14 cellular contexts compared by ENCODE assay signal in the genomic region with DNA sequence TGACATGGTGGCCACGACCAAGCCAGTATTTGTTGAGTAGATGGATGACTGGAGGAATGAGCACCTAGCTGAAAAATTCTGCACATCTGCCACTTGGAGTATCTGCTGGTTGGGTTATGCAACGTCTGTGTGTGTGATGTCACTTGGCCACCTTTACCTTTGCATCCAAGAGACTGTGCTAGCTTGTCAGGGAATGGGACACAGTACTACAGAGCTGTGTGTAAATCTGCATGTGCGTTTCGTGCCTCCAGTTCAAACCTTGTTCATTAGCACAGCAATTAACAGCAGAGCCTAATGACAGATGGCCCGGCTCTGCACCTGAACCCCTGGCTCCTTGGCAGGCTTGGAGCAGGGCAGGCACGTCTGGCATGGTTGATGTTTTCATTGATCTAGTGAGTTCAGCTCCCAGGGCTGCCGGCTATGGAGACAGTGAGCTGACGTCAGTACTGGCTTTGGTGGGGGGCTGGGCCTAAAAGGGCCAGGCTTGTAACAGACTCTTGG.
DNase-seq lines count a peak whose midpoint lies in the region; ATAC-seq and TF ChIP-seq lines count a peak whose summit lies in the region.
"Had no signal": no experiment of that assay in that cellular context is flagged by ENCODE, and none has a peak within 500 bp of the region (broad histone marks: within the 10 kb centered on the region; RNA-seq: fewer than 3 reads in every experiment).

No MANE protein-coding gene starts in this region.

- H3K4me1 ChIP-seq in mammary epithelial cell (ENCODE audit: insufficient read depth, low read length) = no peaks in the 10 kb centered on the region
- H3K4me1 ChIP-seq in right lobe of liver = peaks cover 0 to 20% (median 8%) of the 10 kb centered on the region in 4 donors
- no peaks in the 10 kb centered on the region for H3K4me1 ChIP-seq in CD4-positive, alpha-beta memory T cell (ENCODE audit: insufficient read depth, low read length)
- H3K4me1 ChIP-seq in right atrium auricular region = peaks cover 0 to 9% of the 10 kb centered on the region in 2 donors
- H3K4me1 ChIP-seq: upper lobe of left lung had no signal

- H4K20me1 ChIP-seq in mammary epithelial cell (ENCODE audit: insufficient read depth, low read length) = no peaks in the 10 kb centered on the region

- dilution Hi-C loops in mammary epithelial cell (cut with HindIII; ENCODE audit: low sequenced_read_pairs) = no loop called here

- H3K9me3 Mint-ChIP-seq in CD4-positive, alpha-beta memory T cell = no peaks in the 10 kb centered on the region

- H3K4me1 Mint-ChIP-seq in CD4-positive, alpha-beta memory T cell = no peaks in the 10 kb centered on the region

- TF ChIP-seq CTCF in mammary epithelial cell (conservative IDR thresholded peaks at IDR 0.05 in 1 of 2, IDR thresholded peaks at IDR 0.05 in 1 of 2; ENCODE audit: extremely low read depth in 1 of 2, insufficient read depth in 1 of 2, low read depth in 1 of 2, low read length in 2 of 2) = no peak
- peak in 1 of 4 donors; percentile 11 for TF ChIP-seq CTCF in right lobe of liver (IDR thresholded peaks at IDR 0.05)
- no peak for TF ChIP-seq CTCF in right atrium auricular region (IDR thresholded peaks at IDR 0.05)

- no peak overlapping the region for H2AFZ ChIP-seq in mammary epithelial cell (ENCODE audit: low read depth, low read length)

- H3K27me3 ChIP-seq in mammary epithelial cell (ENCODE audit: insufficient read depth, low read length) = no peaks in the 10 kb centered on the region
- H3K27me3 ChIP-seq in right lobe of liver = no peaks in the 10 kb centered on the region
- H3K27me3 ChIP-seq in CD4-positive, alpha-beta memory T cell (ENCODE audit: insufficient read depth, low read length) = no peaks in the 10 kb centered on the region
- H3K27me3 ChIP-seq in right atrium auricular region = no peaks in the 10 kb centered on the region
- H3K27me3 ChIP-seq: upper lobe of left lung had no signal

- peak; percentile 93 to 95 (median 93) for ATAC-seq in right lobe of liver

- intact Hi-C loops in mammary epithelial cell (cut with micrococcal nuclease) (no loop called here), right lobe of liver (cut with DNase I) (no loop called here)
- intact Hi-C loops in CD4-positive, alpha-beta memory T cell (cut with micrococcal nuclease) = no loop called here

- no TSS peak for BruUV-seq in mammary epithelial cell (replicated peaks; lab: Mats Ljungman, UMichigan)

- POLR2A ChIA-PET in CD4-positive, alpha-beta memory T cell (lab: Charles Lee; ENCODE audit: partially characterized antibody) = no interaction called here

- no peaks in the 10 kb centered on the region for H3K79me2 ChIP-seq in mammary epithelial cell (ENCODE audit: insufficient read depth, low read length)

- H3K4me3 Mint-ChIP-seq in CD4-positive, alpha-beta memory T cell = no peak overlapping the region

- H3K27ac Mint-ChIP-seq in CD4-positive, alpha-beta memory T cell = no peak overlapping the region

- H3K9ac ChIP-seq in mammary epithelial cell (ENCODE audit: insufficient read depth, low read length) = no peak overlapping the region

- no peak for TF ChIP-seq POLR2A in right lobe of liver (IDR thresholded peaks at IDR 0.05)

- H3K4me3 ChIP-seq in mammary epithelial cell (replicated peaks in 1 of 3; ENCODE audit: insufficient read depth in 1 of 3, low read depth in 2 of 3, low read length in 3 of 3) = no peak overlapping the region
- H3K4me3 ChIP-seq in right lobe of liver = peak overlapping the region in 1 of 3 donors; percentile 25
- no peak overlapping the region for H3K4me3 ChIP-seq in CD4-positive, alpha-beta memory T cell (ENCODE audit: low read length in 2 of 2)
- no peak overlapping the region for H3K4me3 ChIP-seq in right atrium auricular region
- H3K4me3 ChIP-seq: upper lobe of left lung had no signal

- CTCF ChIA-PET in mammary epithelial cell (lab: Charles Lee; ENCODE audit: low non-redundant PET) = interaction anchor here (0.5 kb wide), 1 partner anchor 379 kb away, joined by 5 read pairs; no protein-coding TSS in a partner anchor
- CTCF ChIA-PET in CD4-positive, alpha-beta memory T cell (lab: Charles Lee; ENCODE audit: partially characterized antibody) = interaction anchor here (1.6 kb wide), 1 partner anchor 32 kb away, joined by 4 read pairs; no protein-coding TSS in a partner anchor

- H3K36me3 ChIP-seq in mammary epithelial cell (ENCODE audit: insufficient read depth, low read length) (no peaks in the 10 kb centered on the region), right lobe of liver (no peaks in the 10 kb centered on the region), right atrium auricular region (no peaks in the 10 kb centered on the region)
- no peaks in the 10 kb centered on the region for H3K36me3 ChIP-seq in CD4-positive, alpha-beta memory T cell (ENCODE audit: insufficient read depth, low read length)
- H3K36me3 ChIP-seq: upper lobe of left lung had no signal

- H3K36me3 Mint-ChIP-seq in CD4-positive, alpha-beta memory T cell = no peaks in the 10 kb centered on the region

- H3K4me2 ChIP-seq in mammary epithelial cell (ENCODE audit: insufficient read depth, low read depth, low read length) = no peak overlapping the region

- 31% methylated on average over 5 of the region's 8 CpGs for WGBS in mammary epithelial cell (ENCODE audit: low coverage, missing lambda C conversion rate)
- WGBS in right lobe of liver (ENCODE audit: insufficient coverage, low coverage, low lambda C conversion rate, missing lambda C conversion rate) = 8% methylated on average over 6 of the region's 8 CpGs

- H3K27ac ChIP-seq in mammary epithelial cell (ENCODE audit: insufficient read depth, low read depth, low read length) (no peak overlapping the region), right lobe of liver (peak overlapping the region in 2 of 3 donors; percentile 61 to 82), right atrium auricular region (no peak overlapping the region)
- no peak overlapping the region for H3K27ac ChIP-seq in CD4-positive, alpha-beta memory T cell (ENCODE audit: low read depth, low read length)
- H3K27ac ChIP-seq: upper lobe of left lung had no signal

- DNase-seq in T47D (ENCODE audit: low read depth in 1 of 2, low spot score in 1 of 2) (peak; percentile 7 to 21), mammary epithelial cell (no peak), dermis blood vessel endothelial cell (peak; percentile 19), right lobe of liver (peak; percentile 80 to 93 (median 92)), GM19238 (ENCODE audit: insufficient read length, low spot score) (no peak), KG1 (lab: John Stamatoyannopoulos, UW) (no peak), right atrium auricular region (ENCODE audit: low spot score) (no peak)
- no peak for DNase-seq in CD4-positive, alpha-beta memory T cell
- DNase-seq: DND-41, NCI-H1105 treated with DMSO at 0.1 percent for 48 hours, NCI-H748 treated with DMSO at 0.1 percent for 48 hours, SHP77, small intestine, upper lobe of left lung had no signal

- H3K27me3 Mint-ChIP-seq in CD4-positive, alpha-beta memory T cell = peaks cover 3 to 4% of the 10 kb centered on the region in 2 donors

- H3K9me3 ChIP-seq in mammary epithelial cell (replicated peaks; ENCODE audit: insufficient read depth, low read length) = no peaks in the 10 kb centered on the region
- H3K9me3 ChIP-seq in right lobe of liver = no peaks in the 10 kb centered on the region
- no peaks in the 10 kb centered on the region for H3K9me3 ChIP-seq in CD4-positive, alpha-beta memory T cell (ENCODE audit: control insufficient read depth in 1 of 2, low read length in 2 of 2)
- H3K9me3 ChIP-seq in right atrium auricular region = no peaks in the 10 kb centered on the region
- H3K9me3 ChIP-seq: upper lobe of left lung had no signal

- in situ Hi-C loops in T47D (cut with HindIII; ENCODE audit: low pct_unique_long_range_greater_than_20kb, low sequenced_read_pairs) (no loop called here), mammary epithelial cell (cut with MboI; ENCODE audit: low sequenced_read_pairs in 2 of 2) (no loop called here)

Comparison
In these comparisons a context has a peak if more than half of its experiments do, and no peak if none do; other contexts are left out.
1. DNase-seq: peak in T47D (2 of 2), dermis blood vessel endothelial cell (single experiment) and right lobe of liver (3 of 3); none in mammary epithelial cell (single experiment), GM19238 (single experiment), CD4-positive, alpha-beta memory T cell (0 of 5), KG1 (single experiment) and right atrium auricular region (single experiment).
2. H3K27ac ChIP-seq: peak in right lobe of liver (2 of 3); none in mammary epithelial cell (single experiment), CD4-positive, alpha-beta memory T cell (single experiment) and right atrium auricular region (0 of 2).